Comparison of ENCODE assay signal across 10 cellular contexts in the genomic region with DNA sequence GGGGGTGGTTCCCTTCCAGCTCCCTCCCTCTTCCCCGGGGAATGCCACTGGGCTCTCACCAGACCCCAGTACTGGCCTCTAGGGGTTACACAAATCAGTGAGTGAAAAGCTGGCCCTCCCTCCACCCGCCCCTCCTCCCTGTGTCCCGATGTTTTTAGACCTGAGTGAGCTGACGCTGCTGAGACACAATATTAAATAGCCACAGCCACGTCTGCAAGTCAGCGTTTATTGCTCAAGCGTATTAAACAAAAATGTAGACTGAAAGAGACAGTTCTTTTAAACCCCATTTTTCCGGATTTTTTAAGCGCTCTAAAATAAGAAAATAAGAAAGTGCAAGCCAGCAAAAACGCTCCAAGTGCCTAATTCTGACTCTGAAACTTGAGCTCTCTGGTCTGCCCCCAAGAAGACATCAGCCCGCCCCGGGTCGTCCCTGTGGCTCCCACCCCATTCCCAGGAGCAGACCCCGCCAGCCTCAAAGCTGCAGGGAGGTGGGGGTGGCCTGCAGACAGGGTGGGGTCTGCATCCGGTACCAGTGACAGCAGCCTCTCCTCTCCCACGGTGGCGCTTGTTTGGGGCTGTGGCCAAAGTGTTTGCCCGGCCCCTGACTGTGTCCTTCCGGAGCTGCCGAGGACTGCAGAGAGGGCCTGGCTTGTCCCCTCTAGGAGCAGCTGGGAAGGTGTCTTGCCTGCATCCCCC. TPM values are rescaled to one million over a fixed set of nuclear protein-coding genes. Genes with fewer than 3 reads are reported as not detected.
DNase-seq lines count a peak whose midpoint lies in the region; ATAC-seq, FAIRE-seq and TF ChIP-seq lines count a peak whose summit lies in the region.
"Had no signal": no experiment of that assay in that cellular context is flagged by ENCODE, and none has a peak within 500 bp of the region (broad histone marks: within the 10 kb centered on the region; RNA-seq: fewer than 3 reads in every experiment).

No MANE protein-coding gene starts in this region.

- no peaks in the 10 kb centered on the region for H3K79me2 ChIP-seq in HepG2 (ENCODE audit: insufficient read depth, low read length)

- no peak overlapping the region for H2BK20ac ChIP-seq in IMR-90 (ENCODE audit: low read depth, low read length)

- H3K4me1 ChIP-seq in IMR-90 (ENCODE audit: control insufficient read depth, insufficient read depth, low read length) (peaks cover 6% of the 10 kb centered on the region; the same call in 1 of the 2 replicates), HepG2 (ENCODE audit: insufficient read depth, low read length) (peaks cover 7% of the 10 kb centered on the region; the same call in 1 of the 2 replicates)

- ATAC-seq in IMR-90 (ENCODE audit: low read depth) (peak; percentile 76), HepG2 (peak; percentile 34; the same call in 2 of the 3 replicates), HG02840 (IDR thresholded peaks at IDR 0.05; ENCODE audit: low FRiP score, unreplicated experiment) (no peak)

- no peak overlapping the region for H3K14ac ChIP-seq in IMR-90 (replicated peaks; ENCODE audit: low read depth, low read length)

- H3K4me2 ChIP-seq in IMR-90 (ENCODE audit: low read depth, low read length) = peak overlapping the region; percentile 23; the same call in 1 of the 2 replicates
- no peak overlapping the region for H3K4me2 ChIP-seq in HepG2 (ENCODE audit: low read depth, low read length)

- H3K27me3 ChIP-seq in IMR-90 (ENCODE audit: control insufficient read depth, insufficient read depth, low read length) (peaks cover 43% of the 10 kb centered on the region), brain microvascular endothelial cell (replicated peaks) (peaks cover 12% of the 10 kb centered on the region), HepG2 (ENCODE audit: control insufficient read depth in 1 of 2, insufficient read depth in 2 of 2, low read length in 2 of 2) (peaks cover 4 to 29% of the 10 kb centered on the region in 2 experiments)

- in situ Hi-C loops in IMR-90 (cut with MboI; ENCODE audit: low sequenced_read_pairs) = no loop called here
- in situ Hi-C loops in brain microvascular endothelial cell (cut with HindIII; ENCODE audit: low pct_ligation_motif_present, low sequenced_read_pairs) = no loop called here
- in situ Hi-C loops in HepG2 (cut with HindIII; ENCODE audit: extremely low pct_ligation_motif_present, low pct_unique_long_range_greater_than_20kb) = no loop called here

- no peaks in the 10 kb centered on the region for H4K20me1 ChIP-seq in IMR-90 (ENCODE audit: insufficient read depth, low read length)
- H4K20me1 ChIP-seq in HepG2 (ENCODE audit: insufficient read depth, low read length) = no peaks in the 10 kb centered on the region

- H3K36me3 ChIP-seq in IMR-90 (ENCODE audit: control insufficient read depth, insufficient read depth, low read length) = no peaks in the 10 kb centered on the region
- H3K36me3 ChIP-seq in brain microvascular endothelial cell (replicated peaks) = no peaks in the 10 kb centered on the region
- no peaks in the 10 kb centered on the region for H3K36me3 ChIP-seq in HepG2 (replicated peaks in 1 of 2; ENCODE audit: control insufficient read depth in 1 of 2, insufficient read depth in 2 of 2, low read length in 2 of 2)

- H3K18ac ChIP-seq in IMR-90 (ENCODE audit: low read depth, low read length) = no peak overlapping the region

- no peaks in the 10 kb centered on the region for H3K79me1 ChIP-seq in IMR-90 (ENCODE audit: low read depth in 1 of 2, low read length in 2 of 2)

- POLR2A ChIA-PET in IMR-90 (lab: Charles Lee; ENCODE audit: unreplicated experiment) = interaction anchor here (0.6 kb wide), 1 partner anchor 137 kb away, joined by 6 read pairs; no protein-coding TSS in a partner anchor
- POLR2A ChIA-PET in HepG2 (lab: Yijun Ruan, JAX) = no interaction called here

- no peak overlapping the region for H4K91ac ChIP-seq in IMR-90 (ENCODE audit: insufficient read depth, low read depth, low read length)

- CTCF ChIA-PET in IMR-90 (lab: Yijun Ruan, JAX) (no interaction called here), HepG2 (lab: Yijun Ruan, JAX; ENCODE audit: low intra/inter-chr PET ratio, low total read pairs) (no interaction called here)

- no peak for TF ChIP-seq RAD21 in IMR-90 (IDR thresholded peaks at IDR 0.05; ENCODE audit: low read length)
- no peak for TF ChIP-seq RAD21 in HepG2 (CRISPR knock-in tag; IDR thresholded peaks at IDR 0.05)

- no peak for TF ChIP-seq EP300 in HepG2 (IDR thresholded peaks at IDR 0.05; ENCODE audit: low read depth in 2 of 2, low read length in 2 of 2)
- TF ChIP-seq EP300 in HepG2 (CRISPR knock-in tag; IDR thresholded peaks at IDR 0.05; ENCODE audit: borderline replicate concordance) = no peak

- no peak for FAIRE-seq in HepG2 (lab: Jason Lieb, UNC)

- no peak overlapping the region for H2BK120ac ChIP-seq in IMR-90 (ENCODE audit: low read depth, low read length)

- H2BK5ac ChIP-seq in IMR-90 (ENCODE audit: low read depth, low read length, poor library complexity, severe bottlenecking) = no peak overlapping the region

- BruUV-seq in IMR-90 (replicated peaks; lab: Mats Ljungman, UMichigan) (no TSS peak), HepG2 (replicated peaks; lab: Mats Ljungman, UMichigan) (no TSS peak)

- H3K27ac ChIP-seq in IMR-90 (ENCODE audit: insufficient read depth, low read length) (no peak overlapping the region), brain microvascular endothelial cell (no peak overlapping the region), HepG2 (ENCODE audit: extremely low read length, insufficient read depth, low read length) (no peak overlapping the region)

- H4K8ac ChIP-seq in IMR-90 (ENCODE audit: low read depth in 2 of 2, low read length in 2 of 2) = no peak overlapping the region

- dilution Hi-C loops in IMR-90 (cut with HindIII; ENCODE audit: low sequenced_read_pairs, unreplicated experiment) = no loop called here

- H3K9me1 ChIP-seq in IMR-90 (ENCODE audit: insufficient read depth, low read length) = no peaks in the 10 kb centered on the region

- WGBS in IMR-90 (ENCODE audit: extremely low coverage in 2 of 2, insufficient read length in 1 of 2), 2 experiments = 0% methylated on average over 2 of the region's 20 CpGs; no CpG with 5 or more reads in 1 of the 2 experiments
- WGBS in HepG2 (ENCODE audit: low lambda C conversion rate) = 42% methylated on average over 15 of the region's 20 CpGs

- peak overlapping the region; percentile 71 for H2AFZ ChIP-seq in IMR-90 (replicated peaks; ENCODE audit: low read length, poor library complexity)
- H2AFZ ChIP-seq in HepG2 (ENCODE audit: low read length) = no peak overlapping the region

- intact Hi-C loops in IMR-90 (cut with micrococcal nuclease) = no loop called here
- intact Hi-C loops in HepG2 (cut with micrococcal nuclease; ENCODE audit: unreplicated experiment) = no loop called here

- H3K4me3 ChIP-seq in IMR-90 (ENCODE audit: insufficient read depth, low read depth, low read length) = no peak overlapping the region
- no peak overlapping the region for H3K4me3 ChIP-seq in brain microvascular endothelial cell (ENCODE audit: low read depth, low read length)
- no peak overlapping the region for H3K4me3 ChIP-seq in HepG2 (replicated peaks in 1 of 3; ENCODE audit: insufficient read depth in 1 of 3, low read depth in 2 of 3, low read length in 3 of 3)

- no peak overlapping the region; the same call in 1 of the 2 replicates for H3K9ac ChIP-seq in IMR-90 (ENCODE audit: low read depth, low read length)
- no peak overlapping the region for H3K9ac ChIP-seq in HepG2 (ENCODE audit: insufficient read depth, low read depth, low read length)

- peak; percentile 55 for DNase-seq in AG08395 (ENCODE audit: low spot score)
- DNase-seq in IMR-90 = peak; percentile 20
- DNase-seq in brain microvascular endothelial cell = peak; percentile 7
- peak; percentile 24 for DNase-seq in HepG2 (ENCODE audit: low spot score)
- no peak for DNase-seq in NCI-H187 treated with DMSO at 0.1 percent for 48 hours (lab: John Stamatoyannopoulos, UW)
- no peak for DNase-seq in middle frontal gyrus (ENCODE audit: extremely low spot score, low spot score)
- DNase-seq in MV-4-11 (lab: John Stamatoyannopoulos, UW) = no peak
- DNase-seq: Calu3 had no signal

- H3K56ac ChIP-seq in IMR-90 (ENCODE audit: extremely low read depth, insufficient read depth, low read length) = no peak overlapping the region

- TF ChIP-seq POLR2A in IMR-90 (IDR thresholded peaks at IDR 0.05; ENCODE audit: low read depth, low read length) (no peak), HepG2 (IDR thresholded peaks at IDR 0.05; ENCODE audit: insufficient read depth in 1 of 2, low read depth in 2 of 2, low read length in 2 of 2) (no peak)

- H2AK9ac ChIP-seq in IMR-90 (replicated peaks; ENCODE audit: low read depth, low read length, poor library complexity) = no peak overlapping the region

- H2AK5ac ChIP-seq in IMR-90 (ENCODE audit: low read depth, low read length) = no peak overlapping the region

- TF ChIP-seq CTCF in IMR-90 (conservative IDR thresholded peaks at IDR 0.05; ENCODE audit: low read depth, low read length) = 0 out of 2 replicates have a peak, but pooled peaks have one; percentile 9
- peak; percentile 21 for TF ChIP-seq CTCF in brain microvascular endothelial cell (IDR thresholded peaks at IDR 0.05; ENCODE audit: low read depth, low read length, missing control alignments)
- no peak for TF ChIP-seq CTCF in HepG2 (CRISPR knock-in tag; IDR thresholded peaks at IDR 0.05)

- H3K9me3 ChIP-seq in IMR-90 (ENCODE audit: control insufficient read depth, insufficient read depth, low read length) = peaks cover under 1% of the 10 kb centered on the region; the same call in 1 of the 2 replicates
- no peaks in the 10 kb centered on the region for H3K9me3 ChIP-seq in HepG2 (ENCODE audit: low read length)

- no peak overlapping the region for H2BK15ac ChIP-seq in IMR-90 (ENCODE audit: low read depth, low read length)

- no peak overlapping the region for H3K23ac ChIP-seq in IMR-90 (ENCODE audit: low read depth, low read length)

- no peak overlapping the region for H3K4ac ChIP-seq in IMR-90 (ENCODE audit: low read depth, low read length)

- H4K5ac ChIP-seq in IMR-90 (ENCODE audit: low read depth, low read length) = no peak overlapping the region; the same call in 1 of the 2 replicates

RNA-seq across cellular contexts. Expression of gene TTLL8, which starts 1.2 kb away (rescaled TPM):
- total RNA-seq in IMR-90 (2012; rRNA removed) (not detected in 2 replicates), HepG2 (2016; rRNA removed; fragmentation: Illumina TruSeq; extraction: Trizol) (not detected in 2 replicates)
- polyA plus RNA-seq in IMR-90 (2012; rRNA removed) (not detected in 2 replicates), HepG2 (2011; rRNA removed) (not detected in 2 replicates)
- polyA plus RNA-seq in IMR-90 (2012; cell fraction: cytosol; rRNA removed) = not detected in 2 replicates
- not detected in 2 replicates for polyA plus RNA-seq in IMR-90 (2012; cell fraction: nucleus; rRNA removed; ENCODE audit: low replicate concordance)
- total RNA-seq in HepG2 (2016; cell fraction: cytosol; rRNA removed; fragmentation: Illumina TruSeq; extraction: Trizol; ENCODE audit: low read depth) = not detected in 2 replicates
- not detected in 2 replicates for total RNA-seq in HepG2 (2016; cell fraction: insoluble cytoplasmic fraction; rRNA removed; fragmentation: Illumina TruSeq; extraction: Trizol)
- not detected in 2 replicates for total RNA-seq in HepG2 (2016; cell fraction: membrane; rRNA removed; fragmentation: Illumina TruSeq; extraction: Trizol)
- not detected in 2 replicates for total RNA-seq in HepG2 (2016; cell fraction: nucleus; rRNA removed; fragmentation: Illumina TruSeq; extraction: Trizol)
- polyA plus RNA-seq in HepG2 (2011; cell fraction: cytosol; rRNA removed) = not detected in 2 replicates
- polyA plus RNA-seq in HepG2 (2011; cell fraction: nucleus; rRNA removed) = not detected in 2 replicates
- not detected in 2 replicates for polyA plus RNA-seq in HepG2 (2012)
- polyA plus RNA-seq in HepG2 (2016; cell fraction: cytosol; fragmentation: Illumina TruSeq; extraction: Trizol; ENCODE audit: low read depth) = not detected in 2 replicates
- not detected in 2 replicates for polyA plus RNA-seq in HepG2 (2016; cell fraction: insoluble cytoplasmic fraction; fragmentation: Illumina TruSeq; extraction: Trizol; ENCODE audit: low read depth)
- not detected in 2 replicates for polyA plus RNA-seq in HepG2 (2016; cell fraction: membrane; fragmentation: Illumina TruSeq; extraction: Trizol; ENCODE audit: low read depth)
- not detected in 2 replicates for polyA plus RNA-seq in HepG2 (2016; cell fraction: nucleus; fragmentation: Illumina TruSeq; extraction: Trizol; ENCODE audit: insufficient read depth, low read depth)
- not detected in 2 replicates for polyA minus RNA-seq in HepG2 (2011; rRNA and poly(A)+ RNA removed; ENCODE audit: low replicate concordance)
- polyA minus RNA-seq in HepG2 (2011; cell fraction: cytosol; rRNA and poly(A)+ RNA removed) = not detected in 2 replicates
- polyA minus RNA-seq in HepG2 (2011; cell fraction: nucleus; rRNA and poly(A)+ RNA removed) = not detected in 2 replicates
- total RNA-seq: Calu3, kidney epithelial cell had no signal

RNA-seq across cellular contexts. Expression of gene MLC1, which starts 25.9 kb away (rescaled TPM):
- total RNA-seq in IMR-90 (2012; rRNA removed) (not detected in 2 replicates), HepG2 (2016; rRNA removed; fragmentation: Illumina TruSeq; extraction: Trizol) (not detected in 2 replicates)
- polyA plus RNA-seq in IMR-90 (2012; rRNA removed) (0.07 and 0.10 TPM in 2 replicates), HepG2 (2011; rRNA removed) (not detected in 2 replicates)
- polyA plus RNA-seq in IMR-90 (2012; cell fraction: cytosol; rRNA removed) = 0.02 and 0.19 TPM in 2 replicates
- polyA plus RNA-seq in IMR-90 (2012; cell fraction: nucleus; rRNA removed; ENCODE audit: low replicate concordance) = 0.05 and 0.08 TPM in 2 replicates
- total RNA-seq in HepG2 (2016; cell fraction: cytosol; rRNA removed; fragmentation: Illumina TruSeq; extraction: Trizol; ENCODE audit: low read depth) = not detected in 2 replicates
- total RNA-seq in HepG2 (2016; cell fraction: insoluble cytoplasmic fraction; rRNA removed; fragmentation: Illumina TruSeq; extraction: Trizol) = not detected in 2 replicates
- not detected in 2 replicates for total RNA-seq in HepG2 (2016; cell fraction: membrane; rRNA removed; fragmentation: Illumina TruSeq; extraction: Trizol)
- not detected in 2 replicates for total RNA-seq in HepG2 (2016; cell fraction: nucleus; rRNA removed; fragmentation: Illumina TruSeq; extraction: Trizol)
- polyA plus RNA-seq in HepG2 (2011; cell fraction: cytosol; rRNA removed) = not detected in 2 replicates
- polyA plus RNA-seq in HepG2 (2011; cell fraction: nucleus; rRNA removed) = not detected in 2 replicates
- polyA plus RNA-seq in HepG2 (2012) = not detected in 2 replicates
- not detected in 2 replicates for polyA plus RNA-seq in HepG2 (2016; cell fraction: cytosol; fragmentation: Illumina TruSeq; extraction: Trizol; ENCODE audit: low read depth)
- polyA plus RNA-seq in HepG2 (2016; cell fraction: insoluble cytoplasmic fraction; fragmentation: Illumina TruSeq; extraction: Trizol; ENCODE audit: low read depth) = not detected in 2 replicates
- not detected in 2 replicates for polyA plus RNA-seq in HepG2 (2016; cell fraction: membrane; fragmentation: Illumina TruSeq; extraction: Trizol; ENCODE audit: low read depth)
- polyA plus RNA-seq in HepG2 (2016; cell fraction: nucleus; fragmentation: Illumina TruSeq; extraction: Trizol; ENCODE audit: insufficient read depth, low read depth) = not detected in 2 replicates
- polyA minus RNA-seq in HepG2 (2011; rRNA and poly(A)+ RNA removed; ENCODE audit: low replicate concordance) = not detected in 2 replicates
- not detected in 2 replicates for polyA minus RNA-seq in HepG2 (2011; cell fraction: cytosol; rRNA and poly(A)+ RNA removed)
- polyA minus RNA-seq in HepG2 (2011; cell fraction: nucleus; rRNA and poly(A)+ RNA removed) = not detected in 2 replicates
- total RNA-seq: Calu3, kidney epithelial cell had no signal

RNA-seq across cellular contexts. Expression of gene MOV10L1, which starts 30.5 kb away (rescaled TPM):
- total RNA-seq in IMR-90 (2012; rRNA removed) (0.72 and 0.83 TPM in 2 replicates), HepG2 (2016; rRNA removed; fragmentation: Illumina TruSeq; extraction: Trizol) (0.11 TPM in 1 of 2 replicates, not detected in the other)
- polyA plus RNA-seq in IMR-90 (2012; rRNA removed) (0.83 and 1.4 TPM in 2 replicates), HepG2 (2011; rRNA removed) (0.12 and 0.31 TPM in 2 replicates)
- 0.31 and 0.67 TPM in 2 replicates for polyA plus RNA-seq in IMR-90 (2012; cell fraction: cytosol; rRNA removed)
- polyA plus RNA-seq in IMR-90 (2012; cell fraction: nucleus; rRNA removed; ENCODE audit: low replicate concordance) = 10.7 and 19.6 TPM in 2 replicates
- not detected in 2 replicates for total RNA-seq in HepG2 (2016; cell fraction: cytosol; rRNA removed; fragmentation: Illumina TruSeq; extraction: Trizol; ENCODE audit: low read depth)
- total RNA-seq in HepG2 (2016; cell fraction: insoluble cytoplasmic fraction; rRNA removed; fragmentation: Illumina TruSeq; extraction: Trizol) = 0.17 TPM in 1 of 2 replicates, not detected in the other
- total RNA-seq in HepG2 (2016; cell fraction: membrane; rRNA removed; fragmentation: Illumina TruSeq; extraction: Trizol) = not detected in 2 replicates
- 0.12 and 0.28 TPM in 2 replicates for total RNA-seq in HepG2 (2016; cell fraction: nucleus; rRNA removed; fragmentation: Illumina TruSeq; extraction: Trizol)
- polyA plus RNA-seq in HepG2 (2011; cell fraction: cytosol; rRNA removed) = 0.05 and 0.09 TPM in 2 replicates
- 0.47 and 1.1 TPM in 2 replicates for polyA plus RNA-seq in HepG2 (2011; cell fraction: nucleus; rRNA removed)
- 0.29 and 0.46 TPM in 2 replicates for polyA plus RNA-seq in HepG2 (2012)
- not detected in 2 replicates for polyA plus RNA-seq in HepG2 (2016; cell fraction: cytosol; fragmentation: Illumina TruSeq; extraction: Trizol; ENCODE audit: low read depth)
- polyA plus RNA-seq in HepG2 (2016; cell fraction: insoluble cytoplasmic fraction; fragmentation: Illumina TruSeq; extraction: Trizol; ENCODE audit: low read depth) = not detected in 2 replicates
- 0.08 TPM in 1 of 2 replicates, not detected in the other for polyA plus RNA-seq in HepG2 (2016; cell fraction: membrane; fragmentation: Illumina TruSeq; extraction: Trizol; ENCODE audit: low read depth)
- not detected in 2 replicates for polyA plus RNA-seq in HepG2 (2016; cell fraction: nucleus; fragmentation: Illumina TruSeq; extraction: Trizol; ENCODE audit: insufficient read depth, low read depth)
- not detected in 2 replicates for polyA minus RNA-seq in HepG2 (2011; rRNA and poly(A)+ RNA removed; ENCODE audit: low replicate concordance)
- polyA minus RNA-seq in HepG2 (2011; cell fraction: cytosol; rRNA and poly(A)+ RNA removed) = not detected in 2 replicates
- polyA minus RNA-seq in HepG2 (2011; cell fraction: nucleus; rRNA and poly(A)+ RNA removed) = 0.39 TPM in 1 of 2 replicates, not detected in the other
- total RNA-seq: Calu3 had no signal

RNA-seq across cellular contexts. Expression of gene IL17REL, which starts 46.8 kb away (rescaled TPM):
- total RNA-seq in IMR-90 (2012; rRNA removed) (not detected in 2 replicates), HepG2 (2016; rRNA removed; fragmentation: Illumina TruSeq; extraction: Trizol) (not detected in 2 replicates)
- polyA plus RNA-seq in IMR-90 (2012; rRNA removed) (not detected in 2 replicates), HepG2 (2011; rRNA removed) (not detected in 2 replicates)
- polyA plus RNA-seq in IMR-90 (2012; cell fraction: cytosol; rRNA removed) = 0.01 TPM in 1 of 2 replicates, not detected in the other
- polyA plus RNA-seq in IMR-90 (2012; cell fraction: nucleus; rRNA removed; ENCODE audit: low replicate concordance) = 0.04 and 0.05 TPM in 2 replicates
- total RNA-seq in HepG2 (2016; cell fraction: cytosol; rRNA removed; fragmentation: Illumina TruSeq; extraction: Trizol; ENCODE audit: low read depth) = not detected in 2 replicates
- not detected in 2 replicates for total RNA-seq in HepG2 (2016; cell fraction: insoluble cytoplasmic fraction; rRNA removed; fragmentation: Illumina TruSeq; extraction: Trizol)
- total RNA-seq in HepG2 (2016; cell fraction: membrane; rRNA removed; fragmentation: Illumina TruSeq; extraction: Trizol) = not detected in 2 replicates
- not detected in 2 replicates for total RNA-seq in HepG2 (2016; cell fraction: nucleus; rRNA removed; fragmentation: Illumina TruSeq; extraction: Trizol)
- not detected in 2 replicates for polyA plus RNA-seq in HepG2 (2011; cell fraction: cytosol; rRNA removed)
- polyA plus RNA-seq in HepG2 (2011; cell fraction: nucleus; rRNA removed) = not detected in 2 replicates
- not detected in 2 replicates for polyA plus RNA-seq in HepG2 (2012)
- polyA plus RNA-seq in HepG2 (2016; cell fraction: cytosol; fragmentation: Illumina TruSeq; extraction: Trizol; ENCODE audit: low read depth) = not detected in 2 replicates
- not detected in 2 replicates for polyA plus RNA-seq in HepG2 (2016; cell fraction: insoluble cytoplasmic fraction; fragmentation: Illumina TruSeq; extraction: Trizol; ENCODE audit: low read depth)
- polyA plus RNA-seq in HepG2 (2016; cell fraction: membrane; fragmentation: Illumina TruSeq; extraction: Trizol; ENCODE audit: low read depth) = not detected in 2 replicates
- not detected in 2 replicates for polyA plus RNA-seq in HepG2 (2016; cell fraction: nucleus; fragmentation: Illumina TruSeq; extraction: Trizol; ENCODE audit: insufficient read depth, low read depth)
- polyA minus RNA-seq in HepG2 (2011; rRNA and poly(A)+ RNA removed; ENCODE audit: low replicate concordance) = 0.07 TPM in 1 of 2 replicates, not detected in the other
- polyA minus RNA-seq in HepG2 (2011; cell fraction: cytosol; rRNA and poly(A)+ RNA removed) = not detected in 2 replicates
- not detected in 2 replicates for polyA minus RNA-seq in HepG2 (2011; cell fraction: nucleus; rRNA and poly(A)+ RNA removed)
- total RNA-seq: Calu3, kidney epithelial cell had no signal

Comparison
In these comparisons a context has a peak if more than half of its experiments do, and no peak if none do; other contexts are left out.
1. DNase-seq: peak in AG08395 (single experiment), IMR-90 (single experiment), brain microvascular endothelial cell (single experiment) and HepG2 (single experiment); none in NCI-H187 treated with DMSO at 0.1 percent for 48 hours (single experiment), middle frontal gyrus (single experiment) and MV-4-11 (single experiment).